ENCODE assay signal across 1 cellular context in genomic region chr17:69142473-69142802, GRCh38.
TF ChIP-seq lines count a peak whose summit lies in the region.

No MANE protein-coding gene starts in this region.

TF ChIP-seq in liver, 16 proteins besides CTCF, POLR2A, EP300 and RAD21 (continued from another document):
- TF ChIP-seq TAF1 (conservative IDR thresholded peaks at IDR 0.05) (no peak), GABPA (IDR thresholded peaks at IDR 0.05 in 1 of 2, conservative IDR thresholded peaks at IDR 0.05 in 1 of 2) (no peak), HNF4A (conservative IDR thresholded peaks at IDR 0.05) (peak; percentile 90)
TF ChIP-seq in liver: peak in this region for 5.
